Comparison of ENCODE assay signal across 15 cellular contexts in genomic region chr7:142345817-142346216, GRCh38.
DNase-seq lines count a peak whose midpoint lies in the region; ATAC-seq lines count a peak whose summit lies in the region.
"Had no signal": no experiment of that assay in that cellular context is flagged by ENCODE, and none has a peak within 500 bp of the region (broad histone marks: within the 10 kb centered on the region; RNA-seq: fewer than 3 reads in every experiment).

No MANE protein-coding gene starts in this region.

- peak in 4 of 6 experiments; percentile 14 to 53 (median 22) for DNase-seq in stimulated activated naive CD4-positive, alpha-beta T cell (lab: John Stamatoyannopoulos, UW)
- no peak for DNase-seq in stimulated activated naive CD4-positive, alpha-beta T cell treated with Interleukin-2 at 50 U/mL for 16 hours (lab: John Stamatoyannopoulos, UW)
- peak in 3 of 5 experiments; percentile 53 to 75 (median 53) for DNase-seq in T-helper 2 cell
- DNase-seq in effector memory CD4-positive, alpha-beta T cell: peak in 2 of 3 donors; percentile 23 to 31
- DNase-seq in HPDE6-E6E7 (ENCODE audit: extremely low spot score): no peak
- DNase-seq: BE2C, DMS153, GM23248, NCI-H2029, posterior cingulate gyrus, upper lobe of right lung had no signal

- no peak for ATAC-seq in GM18907 (IDR thresholded peaks at IDR 0.05; ENCODE audit: unreplicated experiment)
- no peak for ATAC-seq in GM18511 (IDR thresholded peaks at IDR 0.05; ENCODE audit: unreplicated experiment)
- ATAC-seq: esophagus mucosa had no signal

- no peak overlapping the region for H3K4me3 ChIP-seq in effector memory CD4-positive, alpha-beta T cell (ENCODE audit: insufficient read depth, low read depth, low read length, poor library complexity, severe bottlenecking)
- H3K4me3 ChIP-seq in thymus (ENCODE audit: low read length): peak overlapping the region; percentile 29
- H3K4me3 ChIP-seq: GM23248, upper lobe of right lung had no signal

- WGBS in thymus: 9% methylated on average over 5 of the region's 5 CpGs

- H3K4me1 ChIP-seq in effector memory CD4-positive, alpha-beta T cell (ENCODE audit: control insufficient read depth, insufficient read depth, low read length, poor library complexity, severe bottlenecking): peaks cover 6% of the 10 kb centered on the region
- peaks cover 28% of the 10 kb centered on the region for H3K4me1 ChIP-seq in thymus (ENCODE audit: control insufficient read depth, insufficient read depth, low read length)
- H3K4me1 ChIP-seq: BE2C, upper lobe of right lung had no signal

- H3K9me3 ChIP-seq in effector memory CD4-positive, alpha-beta T cell (ENCODE audit: control insufficient read depth, low read length): no peaks in the 10 kb centered on the region
- no peaks in the 10 kb centered on the region for H3K9me3 ChIP-seq in thymus (ENCODE audit: control insufficient read depth)
- H3K9me3 ChIP-seq: BE2C, upper lobe of right lung had no signal

- no peaks in the 10 kb centered on the region for H3K36me3 ChIP-seq in effector memory CD4-positive, alpha-beta T cell (ENCODE audit: control insufficient read depth, insufficient read depth, low read length)
- H3K36me3 ChIP-seq in thymus (ENCODE audit: control insufficient read depth, insufficient read depth): no peaks in the 10 kb centered on the region
- H3K36me3 ChIP-seq: BE2C, upper lobe of right lung had no signal

- H3K27ac ChIP-seq in effector memory CD4-positive, alpha-beta T cell (ENCODE audit: insufficient read depth, low read length, poor library complexity, severe bottlenecking): no peak overlapping the region
- H3K27ac ChIP-seq in thymus (ENCODE audit: low read depth): peak overlapping the region; percentile 66
- H3K27ac ChIP-seq: GM23248, upper lobe of right lung had no signal

- H3K27me3 ChIP-seq in effector memory CD4-positive, alpha-beta T cell (replicated peaks; ENCODE audit: control insufficient read depth, insufficient read depth, low read length, poor library complexity, severe bottlenecking): no peaks in the 10 kb centered on the region
- H3K27me3 ChIP-seq in thymus (ENCODE audit: control insufficient read depth, insufficient read depth): no peaks in the 10 kb centered on the region
- H3K27me3 ChIP-seq: BE2C had no signal

Comparison
In these comparisons a context has a peak if more than half of its experiments do, and no peak if none do; other contexts are left out.
1. DNase-seq: peak in stimulated activated naive CD4-positive, alpha-beta T cell (4 of 6), T-helper 2 cell (3 of 5) and effector memory CD4-positive, alpha-beta T cell (2 of 3); none in stimulated activated naive CD4-positive, alpha-beta T cell treated with Interleukin-2 at 50 U/mL for 16 hours (single experiment) and HPDE6-E6E7 (single experiment).